In genomic region chr1:84687703-84688460, GRCh38 we compare ENCODE assay signal across 14 cellular contexts. TPM values are rescaled to one million over a fixed set of nuclear protein-coding genes. Genes with fewer than 3 reads are reported as not detected.
DNase-seq lines count a peak whose midpoint lies in the region; ATAC-seq, FAIRE-seq and TF ChIP-seq lines count a peak whose summit lies in the region.
"Had no signal": no experiment of that assay in that cellular context is flagged by ENCODE, and none has a peak within 500 bp of the region (broad histone marks: within the 10 kb centered on the region; RNA-seq: fewer than 3 reads in every experiment).

No MANE protein-coding gene starts in this region.

- intact Hi-C loops in PC-3 (cut with micrococcal nuclease) = loop anchor here (5.0 kb wide), 2 partner anchors 39 to 66 kb away; no protein-coding TSS in a partner anchor
- intact Hi-C loops in left colon (cut with DNase I, micrococcal nuclease) = no loop called here

- H3K36me3 ChIP-seq in PC-3 (ENCODE audit: low read depth, low read length) = no peaks in the 10 kb centered on the region
- H3K36me3 ChIP-seq: stomach had no signal

- TF ChIP-seq CTCF in PC-3 (conservative IDR thresholded peaks at IDR 0.05; ENCODE audit: low read depth, low read length) = no peak
- no peak for TF ChIP-seq CTCF in glutamatergic neuron (IDR thresholded peaks at IDR 0.05; ENCODE audit: partially characterized antibody, unreplicated experiment)
- no peak for TF ChIP-seq CTCF in GM13977 (IDR thresholded peaks at IDR 0.05; ENCODE audit: extremely low read depth, insufficient read depth, missing control alignments)

- TF ChIP-seq POLR2A in GM12892 (IDR thresholded peaks at IDR 0.05; ENCODE audit: low read depth, low read length) = no peak

- H3K9me2 ChIP-seq in PC-3 (replicated peaks; ENCODE audit: low read length) = no peaks in the 10 kb centered on the region

- no peak overlapping the region for H2AFZ ChIP-seq in PC-3 (ENCODE audit: low read length)

- no peak overlapping the region for H3K27ac ChIP-seq in PC-3 (ENCODE audit: low read length)
- H3K27ac ChIP-seq: stomach, VCaP had no signal

- peaks cover 71% of the 10 kb centered on the region for H3K79me2 ChIP-seq in PC-3 (ENCODE audit: low read length)

- no peaks in the 10 kb centered on the region for H3F3A ChIP-seq in PC-3 (ENCODE audit: low read length, unreplicated experiment)

- H3K4me1 Mint-ChIP-seq in glutamatergic neuron (ENCODE audit: low read depth, unreplicated experiment) = peaks cover 31% of the 10 kb centered on the region
- peaks cover 42% of the 10 kb centered on the region for H3K4me1 Mint-ChIP-seq in activated CD8-positive, alpha-beta memory T cell treated with anti-CD3 and anti-CD28 coated beads, Interleukin-2, amount 10 ng/mL, durations not matched to agents 7 days and 5 days

- no peak overlapping the region for H3K9ac ChIP-seq in PC-3 (ENCODE audit: low read length)

- H3K9me3 Mint-ChIP-seq in glutamatergic neuron (ENCODE audit: unreplicated experiment) = peaks cover 2% of the 10 kb centered on the region
- H3K9me3 Mint-ChIP-seq in activated CD8-positive, alpha-beta memory T cell treated with anti-CD3 and anti-CD28 coated beads, Interleukin-2, amount 10 ng/mL, durations not matched to agents 7 days and 5 days (ENCODE audit: low read depth) = no peaks in the 10 kb centered on the region
- H3K9me3 Mint-ChIP-seq: CD14-positive monocyte had no signal

- POLR2A ChIA-PET in PC-3 (lab: Charles Lee; ENCODE audit: unreplicated experiment) = interaction anchor here (0.9 kb wide), 1 partner anchor 31 kb away, joined by 6 read pairs; no protein-coding TSS in a partner anchor

- CTCF ChIA-PET in PC-3 (lab: Charles Lee) = interaction anchor here (0.6 kb wide), 1 partner anchor 145 kb away, joined by 3 read pairs; no protein-coding TSS in a partner anchor
- CTCF ChIA-PET in activated CD8-positive, alpha-beta memory T cell treated with anti-CD3 and anti-CD28 coated beads, Interleukin-2, amount 10 ng/mL, durations not matched to agents 7 days and 5 days (lab: Charles Lee) = interaction anchor here (1.0 to 1.2 kb wide), 2 partner anchors 66 to 68 kb away, joined by 3 to 5 read pairs; no protein-coding TSS in a partner anchor

- peak overlapping the region; percentile 75 for H3K4me3 ChIP-seq in PC-3 (ENCODE audit: low read length)
- H3K4me3 ChIP-seq: stomach had no signal

- H4K20me1 ChIP-seq in PC-3 (ENCODE audit: low read length) = no peaks in the 10 kb centered on the region; the same call in 1 of the 2 replicates

- FAIRE-seq in GM12892 (lab: Jason Lieb, UNC) = peak; percentile 36

- H3K4me3 Mint-ChIP-seq in glutamatergic neuron (ENCODE audit: unreplicated experiment) = peak overlapping the region; percentile 34
- H3K4me3 Mint-ChIP-seq in activated CD8-positive, alpha-beta memory T cell treated with anti-CD3 and anti-CD28 coated beads, Interleukin-2, amount 10 ng/mL, durations not matched to agents 7 days and 5 days = no peak overlapping the region

- ATAC-seq in PC-3 (peak; percentile 7), left colon (no peak)
- ATAC-seq in activated CD4-positive, CD25-positive, alpha-beta regulatory T cell treated with anti-CD3 and anti-CD28 coated beads, Interleukin-2, amount 50 U/mL, for 24 hours = no peak
- no peak for ATAC-seq in activated CD8-positive, alpha-beta memory T cell treated with anti-CD3 and anti-CD28 coated beads, Interleukin-2, amount 10 ng/mL, durations not matched to agents 7 days and 5 days

- H3K9me3 ChIP-seq in PC-3 (ENCODE audit: low read length) = no peaks in the 10 kb centered on the region
- H3K9me3 ChIP-seq: stomach had no signal

- peak overlapping the region; percentile 96 for H3K4me2 ChIP-seq in PC-3 (ENCODE audit: low read length)

- H3K27ac Mint-ChIP-seq in glutamatergic neuron (ENCODE audit: unreplicated experiment) = no peak overlapping the region
- no peak overlapping the region for H3K27ac Mint-ChIP-seq in activated CD8-positive, alpha-beta memory T cell treated with anti-CD3 and anti-CD28 coated beads, Interleukin-2, amount 10 ng/mL, durations not matched to agents 7 days and 5 days

- peaks cover 4% of the 10 kb centered on the region for H3K27me3 Mint-ChIP-seq in glutamatergic neuron (ENCODE audit: unreplicated experiment)
- no peaks in the 10 kb centered on the region for H3K27me3 Mint-ChIP-seq in activated CD8-positive, alpha-beta memory T cell treated with anti-CD3 and anti-CD28 coated beads, Interleukin-2, amount 10 ng/mL, durations not matched to agents 7 days and 5 days

- BruUV-seq in PC-3 (replicated peaks; lab: Mats Ljungman, UMichigan) = no TSS peak

- H3K36me3 Mint-ChIP-seq in glutamatergic neuron (ENCODE audit: unreplicated experiment) = no peaks in the 10 kb centered on the region
- H3K36me3 Mint-ChIP-seq in activated CD8-positive, alpha-beta memory T cell treated with anti-CD3 and anti-CD28 coated beads, Interleukin-2, amount 10 ng/mL, durations not matched to agents 7 days and 5 days = peaks cover 6% of the 10 kb centered on the region
- H3K36me3 Mint-ChIP-seq: CD14-positive monocyte had no signal

- peak; percentile 22 for DNase-seq in AG08395 (ENCODE audit: low spot score)
- DNase-seq in GM12892 (ENCODE audit: insufficient read length) = no peak
- DNase-seq in PC-3 = peak; percentile 63
- no peak for DNase-seq in glutamatergic neuron
- DNase-seq in left colon = no peak
- no peak for DNase-seq in GM13977 (ENCODE audit: low spot score)
- no peak for DNase-seq in activated CD8-positive, alpha-beta memory T cell treated with anti-CD3 and anti-CD28 coated beads, Interleukin-2, amount 10 ng/mL, durations not matched to agents 7 days and 5 days
- DNase-seq: mesendoderm; SHP77; stimulated activated CD4-positive, alpha-beta T cell treated with anti-CD3 and anti-CD28 coated beads, Interleukin-4, amount 100 ng/mL, for 4 hours; stomach had no signal

- in situ Hi-C loops in GM13977 (cut with MboI; ENCODE audit: low pct_unique_long_range_greater_than_20kb, low sequenced_read_pairs, unreplicated experiment) = no loop called here

- peaks cover 31% of the 10 kb centered on the region for H3K4me1 ChIP-seq in PC-3 (ENCODE audit: insufficient read depth, low read length)

- H3K27me3 ChIP-seq in PC-3 (ENCODE audit: low read length) = no peaks in the 10 kb centered on the region
- H3K27me3 ChIP-seq: stomach had no signal

RNA-seq across cellular contexts. Expression of gene SSX2IP, which starts 2.4 kb away (rescaled TPM):
- 4.7 TPM for polyA plus RNA-seq in GM12892 (2012; ENCODE audit: missing spikeins)
- total RNA-seq in PC-3 (2014; rRNA removed) (22.8 and 28.0 TPM in 2 replicates), glutamatergic neuron (ENCODE audit: unreplicated experiment) (16.0 TPM), left colon (10 to 100 TPM; 12.6 to 14.0 TPM)
- 10 to 100 TPM; 14.1 to 14.5 TPM for total RNA-seq in activated CD8-positive, alpha-beta memory T cell treated with anti-CD3 and anti-CD28 coated beads, Interleukin-2, amount 10 ng/mL, durations not matched to agents 7 days and 5 days

Comparison
In these comparisons a context has a peak if more than half of its experiments do, and no peak if none do; other contexts are left out.
1. DNase-seq: peak in AG08395 (single experiment) and PC-3 (single experiment); none in GM12892 (single experiment), glutamatergic neuron (single experiment), left colon (0 of 2), GM13977 (single experiment) and activated CD8-positive, alpha-beta memory T cell treated with anti-CD3 and anti-CD28 coated beads, Interleukin-2, amount 10 ng/mL, durations not matched to agents 7 days and 5 days (single experiment).